Comparison of ENCODE assay signal across 26 cellular contexts in genomic region chr6:70531133-70531532, GRCh38. TPM values are rescaled to one million over a fixed set of nuclear protein-coding genes. Genes with fewer than 3 reads are reported as not detected.
A peak's percentile ranks its signal among the peaks of the same experiment; 100 is the strongest.
DNase-seq lines count a peak whose midpoint lies in the region; ATAC-seq and TF ChIP-seq lines count a peak whose summit lies in the region.
"Had no signal": no experiment of that assay in that cellular context is flagged by ENCODE, and none has a peak within 500 bp of the region (broad histone marks: within the 10 kb centered on the region; RNA-seq: fewer than 3 reads in every experiment).

No MANE protein-coding gene starts in this region.

- no peaks in the 10 kb centered on the region for H3K9me3 ChIP-seq in CD4-positive, alpha-beta T cell (ENCODE audit: control insufficient read depth, low read length)
- H3K9me3 ChIP-seq: BE2C, MG63, SJCRH30 had no signal

- TF ChIP-seq CTCF in GM12865 (IDR thresholded peaks at IDR 0.05; ENCODE audit: insufficient read depth, low read depth, low read length, missing control alignments) = no peak
- TF ChIP-seq CTCF in CD4-positive, alpha-beta T cell (IDR thresholded peaks at IDR 0.05) = no peak

- peak; percentile 53 for ATAC-seq in GM18870 (IDR thresholded peaks at IDR 0.05; ENCODE audit: unreplicated experiment)
- ATAC-seq in GM19463 (IDR thresholded peaks at IDR 0.05; ENCODE audit: unreplicated experiment) = peak; percentile 66
- ATAC-seq in stimulated activated effector memory CD8-positive, alpha-beta T cell treated with anti-CD3 and anti-CD28 coated beads, Interleukin-12 subunit alpha, Interleukin-12 subunit beta, amount 100 ng/mL, for 72 hours = no peak
- ATAC-seq in CD4-positive, alpha-beta T cell (ENCODE audit: poor library complexity) = no peak
- ATAC-seq: PC-3, SK-N-SH treated with all-trans-retinoic acid at 6 μM for 48 hours had no signal

- CTCF ChIA-PET in CD4-positive, alpha-beta T cell (lab: Charles Lee) = interaction anchor here (1.0 kb wide), 1 partner anchor 156 kb away, joined by 4 read pairs; no protein-coding TSS in a partner anchor

- H3K27ac ChIP-seq in caudate nucleus (ENCODE audit: low read depth, low read length) = no peak overlapping the region
- no peak overlapping the region for H3K27ac ChIP-seq in CD4-positive, alpha-beta T cell (ENCODE audit: low read depth, low read length)
- H3K27ac ChIP-seq: 22Rv1, SJCRH30 had no signal

- H3K27me3 ChIP-seq in CD4-positive, alpha-beta T cell (ENCODE audit: control insufficient read depth, insufficient read depth, low read length) = no peaks in the 10 kb centered on the region
- H3K27me3 ChIP-seq: BE2C, MG63, SJCRH30 had no signal

- no peaks in the 10 kb centered on the region for H3K36me3 Mint-ChIP-seq in stimulated activated effector memory CD8-positive, alpha-beta T cell treated with anti-CD3 and anti-CD28 coated beads, Interleukin-12 subunit alpha, Interleukin-12 subunit beta, amount 100 ng/mL, for 72 hours
- H3K36me3 Mint-ChIP-seq in CD4-positive, alpha-beta T cell (ENCODE audit: low read depth) = peaks cover 10% of the 10 kb centered on the region

- no peaks in the 10 kb centered on the region for H3K9me3 Mint-ChIP-seq in stimulated activated effector memory CD8-positive, alpha-beta T cell treated with anti-CD3 and anti-CD28 coated beads, Interleukin-12 subunit alpha, Interleukin-12 subunit beta, amount 100 ng/mL, for 72 hours
- H3K9me3 Mint-ChIP-seq in CD4-positive, alpha-beta T cell = no peaks in the 10 kb centered on the region
- H3K9me3 Mint-ChIP-seq: CD14-positive monocyte had no signal

- no peaks in the 10 kb centered on the region for H3K27me3 Mint-ChIP-seq in CD4-positive, alpha-beta T cell

- DNase-seq in GM12865 (ENCODE audit: low read depth) = peak; percentile 2
- peak; percentile 11 for DNase-seq in MV-4-11 (lab: John Stamatoyannopoulos, UW)
- no peak for DNase-seq in stimulated activated effector memory CD8-positive, alpha-beta T cell treated with anti-CD3 and anti-CD28 coated beads, Interleukin-12 subunit alpha, Interleukin-12 subunit beta, amount 100 ng/mL, for 72 hours (ENCODE audit: low spot score in 2 of 2)
- DNase-seq in caudate nucleus (lab: John Stamatoyannopoulos, UW) = no peak
- DNase-seq in CD4-positive, alpha-beta T cell = no peak
- no peak for DNase-seq in kidney glomerular epithelial cell (lab: John Stamatoyannopoulos, UW)
- DNase-seq: ACHN; BE2C; HCEC 1CT; KBM-7; MG63; NCI-H1417; NCI-H1694; NCI-H2029 treated with DMSO at 0.1 percent for 48 hours; NCI-H446 treated with DMSO at 0.1 percent for 48 hours; NCI-H526; NCI-H82; NK-92 treated with Interleukin-12 subunit alpha and Interleukin-12 subunit beta, amount 100 ng/mL, for 24 hours; PC-3; SJCRH30; T-helper 2 cell had no signal

- no peak overlapping the region for H3K4me3 Mint-ChIP-seq in stimulated activated effector memory CD8-positive, alpha-beta T cell treated with anti-CD3 and anti-CD28 coated beads, Interleukin-12 subunit alpha, Interleukin-12 subunit beta, amount 100 ng/mL, for 72 hours
- H3K4me3 Mint-ChIP-seq in CD4-positive, alpha-beta T cell = no peak overlapping the region
- H3K4me3 Mint-ChIP-seq: CD14-positive monocyte had no signal

- H3K4me3 ChIP-seq in GM12865 (ENCODE audit: low read depth, low read length) = no peak overlapping the region
- H3K4me3 ChIP-seq: MG63, SJCRH30 had no signal

- no peaks in the 10 kb centered on the region for H3K4me1 Mint-ChIP-seq in stimulated activated effector memory CD8-positive, alpha-beta T cell treated with anti-CD3 and anti-CD28 coated beads, Interleukin-12 subunit alpha, Interleukin-12 subunit beta, amount 100 ng/mL, for 72 hours
- no peaks in the 10 kb centered on the region for H3K4me1 Mint-ChIP-seq in CD4-positive, alpha-beta T cell (ENCODE audit: low read depth)

- intact Hi-C loops in CD4-positive, alpha-beta T cell (cut with DNase I, micrococcal nuclease) = no loop called here

- no peak overlapping the region for H3K27ac Mint-ChIP-seq in stimulated activated effector memory CD8-positive, alpha-beta T cell treated with anti-CD3 and anti-CD28 coated beads, Interleukin-12 subunit alpha, Interleukin-12 subunit beta, amount 100 ng/mL, for 72 hours
- H3K27ac Mint-ChIP-seq in CD4-positive, alpha-beta T cell = no peak overlapping the region
- H3K27ac Mint-ChIP-seq: CD14-positive monocyte had no signal

- POLR2A ChIA-PET in CD4-positive, alpha-beta T cell (lab: Charles Lee) = no interaction called here

RNA-seq across cellular contexts. Expression of gene SDHAF4, which starts 35.6 kb away (rescaled TPM):
- 1 to 10 TPM; 2.2 to 2.6 TPM for total RNA-seq in CD4-positive, alpha-beta T cell

Comparison
In these comparisons a context has a peak if more than half of its experiments do, and no peak if none do; other contexts are left out.
1. DNase-seq: peak in GM12865 (single experiment) and MV-4-11 (single experiment); none in stimulated activated effector memory CD8-positive, alpha-beta T cell treated with anti-CD3 and anti-CD28 coated beads, Interleukin-12 subunit alpha, Interleukin-12 subunit beta, amount 100 ng/mL, for 72 hours (0 of 2), caudate nucleus (0 of 61), CD4-positive, alpha-beta T cell (0 of 10) and kidney glomerular epithelial cell (single experiment).
2. ATAC-seq: peak in GM18870 (single experiment) and GM19463 (single experiment); none in stimulated activated effector memory CD8-positive, alpha-beta T cell treated with anti-CD3 and anti-CD28 coated beads, Interleukin-12 subunit alpha, Interleukin-12 subunit beta, amount 100 ng/mL, for 72 hours (single experiment) and CD4-positive, alpha-beta T cell (single experiment).